In genomic region chrX:107718156-107718621, GRCh38 we compare ENCODE assay signal across 8 cellular contexts. TPM values are rescaled to one million over a fixed set of nuclear protein-coding genes. Genes with fewer than 3 reads are reported as not detected.
A peak's percentile ranks its signal among the peaks of the same experiment; 100 is the strongest.
DNase-seq lines count a peak whose midpoint lies in the region; ATAC-seq and TF ChIP-seq lines count a peak whose summit lies in the region.

No MANE protein-coding gene starts in this region.

- no peak for TF ChIP-seq POLR2A in upper lobe of left lung (IDR thresholded peaks at IDR 0.05)

- no peaks in the 10 kb centered on the region for H3K9me3 ChIP-seq in Panc1 (ENCODE audit: control insufficient read depth, insufficient read depth, low read depth, low read length)
- H3K9me3 ChIP-seq in upper lobe of left lung = no peaks in the 10 kb centered on the region

- TF ChIP-seq CTCF in Panc1 (IDR thresholded peaks at IDR 0.05) = peak; percentile 85
- peak; percentile 77 for TF ChIP-seq CTCF in foreskin keratinocyte (conservative IDR thresholded peaks at IDR 0.05)
- peak in 1 of 3 donors; percentile 80 for TF ChIP-seq CTCF in omental fat pad (IDR thresholded peaks at IDR 0.05)
- peak; percentile 85 to 91 (median 87) for TF ChIP-seq CTCF in upper lobe of left lung (IDR thresholded peaks at IDR 0.05)

- BruUV-seq in Panc1 (replicated peaks; lab: Mats Ljungman, UMichigan) = no TSS peak

- DNase-seq in D341Med (ENCODE audit: low spot score) (peak; percentile 67), HuH-7 (ENCODE audit: low spot score) (peak; percentile 55), Panc1 (ENCODE audit: low read depth, low spot score) (peak; percentile 57), foreskin keratinocyte (peak in 1 of 2 donors; percentile 61), omental fat pad (ENCODE audit: low spot score) (peak; percentile 87), upper lobe of left lung (peak in 1 of 2 donors; percentile 84)
- DNase-seq in activated T-helper 9 cell treated with anti-CD3 and anti-CD28 coated beads, Interleukin-2, amount 50 U/mL, for 16 hours (ENCODE audit: low read depth) = peak; percentile 56

- H3K36me3 ChIP-seq in Panc1 (ENCODE audit: control insufficient read depth, insufficient read depth, low read length) (no peaks in the 10 kb centered on the region), upper lobe of left lung (peaks cover 0 to 28% (median 11%) of the 10 kb centered on the region in 4 donors)

- H3K27ac ChIP-seq in Panc1 (ENCODE audit: low read length) (peak overlapping the region; percentile 88; the same call in 1 of the 2 replicates), foreskin keratinocyte (peak overlapping the region; percentile 49), upper lobe of left lung (peak overlapping the region; percentile 23 to 99 (median 98))

- CTCF ChIA-PET in Panc1 (lab: Charles Lee) = interaction anchor here (0.6 to 1.7 kb wide), 3 partner anchors 26 to 58 kb away, joined by 3 to 5 read pairs (median 4); no protein-coding TSS in a partner anchor

- H3K4me1 ChIP-seq in Panc1 (ENCODE audit: control insufficient read depth, insufficient read depth, low read length) (peaks cover 8% of the 10 kb centered on the region; the same call in 1 of the 2 replicates), foreskin keratinocyte (peaks cover 3% of the 10 kb centered on the region), upper lobe of left lung (peaks cover 3 to 26% (median 12%) of the 10 kb centered on the region in 4 donors)

- TF ChIP-seq EP300 in upper lobe of left lung (IDR thresholded peaks at IDR 0.05) = peak in 2 of 4 donors; percentile 59 to 97

- H3K27me3 ChIP-seq in Panc1 (ENCODE audit: control insufficient read depth, insufficient read depth, low read length) (no peaks in the 10 kb centered on the region), foreskin keratinocyte (no peaks in the 10 kb centered on the region), upper lobe of left lung (no peaks in the 10 kb centered on the region)

- ATAC-seq in Panc1 (no peak), foreskin keratinocyte (peak; percentile 34), omental fat pad (ENCODE audit: low FRiP score) (peak; percentile 72), upper lobe of left lung (ENCODE audit: low FRiP score in 2 of 2) (peak; percentile 50 to 63), HG02840 (IDR thresholded peaks at IDR 0.05; ENCODE audit: low FRiP score, unreplicated experiment) (no peak)

- H3K4me3 ChIP-seq in Panc1 (ENCODE audit: low read depth in 2 of 2, low read length in 2 of 2) = no peak overlapping the region
- no peak overlapping the region for H3K4me3 ChIP-seq in upper lobe of left lung

- in situ Hi-C loops in Panc1 (cut with HindIII; ENCODE audit: low pct_unique_long_range_greater_than_20kb, low sequenced_read_pairs) = no loop called here

- POLR2A ChIA-PET in Panc1 (lab: Charles Lee) = no interaction called here

- WGBS in upper lobe of left lung, 2 donors = 20 to 36% methylated on average over 2 to 3 of the region's 3 CpGs

- intact Hi-C loops in Panc1 (cut with micrococcal nuclease; ENCODE audit: unreplicated experiment) = loop anchor here (2.0 to 5.0 kb wide), 3 partner anchors 45 to 181 kb away; no protein-coding TSS in a partner anchor

RNA-seq across cellular contexts. Expression of gene TSC22D3, which starts 57.4 kb away (rescaled TPM):
- 7.2 TPM for total RNA-seq in Panc1 (2021; ENCODE audit: unreplicated experiment)
- polyA plus RNA-seq in Panc1 (2012; ENCODE audit: insufficient read length) = 11.7 TPM
- 27.0 and 40.8 TPM in 2 replicates for total RNA-seq in foreskin keratinocyte
- polyA plus RNA-seq in foreskin keratinocyte = 23.5 and 38.4 TPM in 2 replicates
- total RNA-seq in omental fat pad = 100 to 1,000 TPM; 316 to 869 (median 357) TPM
- 1,000 to 10,000 TPM in 1 of 6 donors, 100 to 1,000 TPM in 5; 309 to 1,061 (median 406) TPM for total RNA-seq in upper lobe of left lung

RNA-seq across cellular contexts. Expression of gene NCBP2L, which starts 59.3 kb away (rescaled TPM):
- not detected for total RNA-seq in Panc1 (2021; ENCODE audit: unreplicated experiment)
- polyA plus RNA-seq in Panc1 (2012; ENCODE audit: insufficient read length) = not detected
- not detected in 2 replicates for total RNA-seq in foreskin keratinocyte
- polyA plus RNA-seq in foreskin keratinocyte = not detected in 2 replicates
- under 1 TPM in 1 of 4 donors, not detected in 3; 0.47 TPM for total RNA-seq in omental fat pad
- total RNA-seq in upper lobe of left lung = 1 to 10 TPM in 1 of 6 donors, under 1 TPM in 2, not detected in 3; 0.13 to 2.0 (median 0.33) TPM

Comparison
In these comparisons a context has a peak if more than half of its experiments do, and no peak if none do; other contexts are left out.
1. ATAC-seq: peak in foreskin keratinocyte (single experiment), omental fat pad (single experiment) and upper lobe of left lung (2 of 2); none in Panc1 (single experiment) and HG02840 (single experiment).
2. Peak in every context shown above with its lines, with median percentiles within 50 percentile points of each other: H3K27ac ChIP-seq.